Comparison of ENCODE assay signal across 27 cellular contexts in the genomic region with DNA sequence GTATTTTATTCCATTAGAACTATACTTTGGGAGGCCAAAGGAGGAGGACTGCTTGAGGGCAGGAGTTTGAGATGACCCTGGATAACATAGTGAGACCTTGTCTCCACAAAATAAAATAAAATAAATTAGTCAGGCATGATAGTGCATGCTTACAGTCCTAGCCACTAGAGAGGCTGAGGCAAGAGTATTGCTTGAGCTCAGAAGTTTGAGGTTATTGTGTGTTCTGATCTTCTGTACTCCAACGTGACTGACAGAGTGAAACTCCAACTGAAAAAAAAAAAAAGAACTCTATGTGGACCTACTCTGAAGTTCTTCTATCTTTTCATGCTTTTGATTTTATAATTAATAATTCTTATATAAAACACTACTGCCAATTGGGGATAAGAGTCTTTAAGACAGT.
"Had no signal": no experiment of that assay in that cellular context is flagged by ENCODE, and none has a peak within 500 bp of the region (broad histone marks: within the 10 kb centered on the region; RNA-seq: fewer than 3 reads in every experiment).

No MANE protein-coding gene starts in this region.

- H3K4me3 Mint-ChIP-seq: T-cell; T-helper 1 cell treated with Interleukin-12 subunit alpha and Interleukin-12 subunit beta and Interleukin-4 antibody, amounts not matched to agents 30 μg/mL and 1 μg/mL, for 36 hours had no signal

- H3K27ac ChIP-seq: KMS-11, SJSA1, SK-N-MC had no signal

- H3K4me1 ChIP-seq: SJSA1 had no signal

- H3K27me3 ChIP-seq: MG63, SJSA1 had no signal

- H3K27ac Mint-ChIP-seq: T-cell; T-helper 1 cell treated with Interleukin-12 subunit alpha and Interleukin-12 subunit beta and Interleukin-4 antibody, amounts not matched to agents 30 μg/mL and 1 μg/mL, for 36 hours had no signal

- H3K4me3 ChIP-seq: K562, MG63, SJSA1, SK-N-MC had no signal

- H3K4me1 Mint-ChIP-seq: T-cell had no signal

- H3K9ac ChIP-seq: KMS-11 had no signal

- H3K36me3 Mint-ChIP-seq: T-cell had no signal

- H3K9me3 ChIP-seq: MG63, SJSA1 had no signal

- DNase-seq: IMR-90, MG63, MV-4-11, NCI-H1048, NCI-H1105, NCI-H1417, NCI-H146, NCI-H1694 treated with DMSO at 0.1 percent for 48 hours, NCI-H1930, NCI-H2081, NCI-H2107, NCI-H2227 treated with DMSO at 0.1 percent for 48 hours, NCI-H524, NCI-H526 treated with DMSO at 0.1 percent for 48 hours, NCI-H748 treated with DMSO at 0.1 percent for 48 hours, OCI-M1, Right ventricle myocardium superior, RPMI8226, SIG-M5, SW 1271, T-cell had no signal

- H3K27me3 Mint-ChIP-seq: T-cell had no signal

- H3K4me2 ChIP-seq: KMS-11 had no signal

- ATAC-seq: HepG2, K562, T-cell had no signal

- H3K36me3 ChIP-seq: MG63, SJSA1 had no signal
